8 cellular contexts compared by ENCODE assay signal in genomic region chr1:52963101-52963500, GRCh38.
"Had no signal": no experiment of that assay in that cellular context is flagged by ENCODE, and none has a peak within 500 bp of the region (broad histone marks: within the 10 kb centered on the region; RNA-seq: fewer than 3 reads in every experiment).

No MANE protein-coding gene starts in this region.

- H3K4me3 ChIP-seq: GM23338 had no signal

- ATAC-seq: GM23338, HepG2 had no signal

- H3K4me3 Mint-ChIP-seq: GM23338, H9, IgD-negative memory B cell had no signal

- H3K4me1 Mint-ChIP-seq: GM23338, H9 had no signal

- H3K9me3 Mint-ChIP-seq: GM23338, H9, IgD-negative memory B cell had no signal

- DNase-seq: H9, HCEC 1CT had no signal

- H3K27ac Mint-ChIP-seq: GM23338, H9, IgD-negative memory B cell had no signal

- H3K27me3 Mint-ChIP-seq: IgD-negative memory B cell had no signal

- H2AFZ ChIP-seq: GM23338 had no signal

- H3K4me2 ChIP-seq: GM23338 had no signal

- FAIRE-seq: H1, H54, HepG2 had no signal

- H3K27ac ChIP-seq: HL-60 had no signal
